ENCODE assay signal across 1 cellular context in genomic region chr2:96505231-96505889, GRCh38.
TF ChIP-seq lines count a peak whose summit lies in the region.

Gene NEURL3, minus strand, starts transcription at chr2:96505357. Its CDS starts 71 bp downstream, at chr2:96505286.

TF ChIP-seq in HepG2, 621 proteins besides CTCF, POLR2A, EP300 and RAD21 (continued from another document):
- 0 out of 2 replicates have a peak, but pooled peaks have one; percentile 26 for TF ChIP-seq ZNF512B (CRISPR knock-in tag; IDR thresholded peaks at IDR 0.05; ENCODE audit: borderline replicate concordance)
- TF ChIP-seq ZNF790 (CRISPR knock-in tag; IDR thresholded peaks at IDR 0.05; ENCODE audit: borderline replicate concordance) = no peak
- TF ChIP-seq ZNF691 (CRISPR knock-in tag; IDR thresholded peaks at IDR 0.05; ENCODE audit: borderline replicate concordance, low read depth) = 0 out of 2 replicates have a peak, but pooled peaks have one; percentile 39
- 0 out of 2 replicates have a peak, but pooled peaks have one; percentile 24 for TF ChIP-seq HDAC2 (CRISPR knock-in tag; IDR thresholded peaks at IDR 0.05)
- peak; percentile 73; the same call in 1 of the 2 replicates for TF ChIP-seq ZNF430 (CRISPR knock-in tag; IDR thresholded peaks at IDR 0.05)
- peak; percentile 47; the same call in 1 of the 2 replicates for TF ChIP-seq PRDM15 (CRISPR knock-in tag; IDR thresholded peaks at IDR 0.05)
- TF ChIP-seq FOSL2 (CRISPR knock-in tag; IDR thresholded peaks at IDR 0.05) = no peak
- no peak; the same call in 1 of the 2 replicates for TF ChIP-seq HMGXB3 (CRISPR knock-in tag; IDR thresholded peaks at IDR 0.05; ENCODE audit: borderline replicate concordance)
- TF ChIP-seq ZNF317 (CRISPR knock-in tag; IDR thresholded peaks at IDR 0.05) = 0 out of 2 replicates have a peak, but pooled peaks have one; percentile 41
- TF ChIP-seq ZNF362 (CRISPR knock-in tag; IDR thresholded peaks at IDR 0.05; ENCODE audit: borderline replicate concordance) = no peak
- TF ChIP-seq ZNF121 (CRISPR knock-in tag; IDR thresholded peaks at IDR 0.05) = no peak
- TF ChIP-seq ZNF784 (CRISPR knock-in tag; IDR thresholded peaks at IDR 0.05; ENCODE audit: borderline replicate concordance) = peak; percentile 45; the same call in 1 of the 2 replicates
TF ChIP-seq in HepG2: peak in this region for 63.
